Comparison of ENCODE assay signal across 11 cellular contexts in the genomic region with DNA sequence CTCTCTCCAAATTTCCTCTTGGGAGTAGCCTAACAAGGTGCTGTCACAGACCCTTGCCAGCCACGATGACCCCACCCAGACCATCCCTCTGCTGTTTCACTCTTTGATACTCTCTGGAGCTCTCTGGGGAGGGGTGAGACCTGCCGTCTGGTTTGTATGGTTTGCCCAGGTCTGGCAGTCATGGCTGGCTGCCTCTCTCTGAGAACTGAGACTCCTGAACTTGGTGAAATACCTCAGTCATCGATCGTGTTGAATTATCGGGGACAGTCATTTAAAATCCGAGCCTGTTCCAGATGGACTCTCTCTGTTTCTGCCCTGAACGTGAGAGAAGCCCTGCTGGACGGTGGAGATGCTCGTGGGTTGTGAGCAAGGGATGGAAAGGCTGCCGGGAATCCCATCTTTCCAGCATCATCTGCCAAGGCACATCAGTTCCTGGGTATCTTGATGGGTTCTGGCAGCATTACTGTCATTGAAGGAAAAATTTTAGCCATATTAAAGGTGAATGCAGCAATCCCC. TPM values are rescaled to one million over a fixed set of nuclear protein-coding genes. Genes with fewer than 3 reads are reported as not detected.
"Had no signal": no experiment of that assay in that cellular context is flagged by ENCODE, and none has a peak within 500 bp of the region (broad histone marks: within the 10 kb centered on the region; RNA-seq: fewer than 3 reads in every experiment).

No MANE protein-coding gene starts in this region.

RNA-seq across cellular contexts. Expression of a gene that starts 51.1 kb away (rescaled TPM):
- total RNA-seq: activated CD4-positive, alpha-beta memory T cell treated with anti-CD3 and anti-CD28 coated beads for 36 hours; activated CD4-positive, alpha-beta T cell treated with anti-CD3 and anti-CD28 coated beads, Interleukin-2, amount 10 ng/mL, durations not matched to agents 24 days and 14 days; activated CD8-positive, alpha-beta memory T cell treated with anti-CD3 and anti-CD28 coated beads for 36 hours; activated T-helper 1 cell treated with anti-CD3 and anti-CD28 coated beads, Interleukin-12 subunit alpha, Interleukin-12 subunit beta, Interleukin-2, Interleukin-4 antibody, amounts not matched to agents 30 ng/mL and 10 ng/mL and 1 ng/mL, durations not matched to agents 14 hours and 24 hours and 36 hours; astrocyte; endothelial cell of umbilical vein; fibroblast of villous mesenchyme; natural killer cell treated with Interleukin-12 subunit alpha and Interleukin-12 subunit beta and Interleukin-15 and Interleukin-18, amount 100 ng/mL, for 72 hours; osteoblast; right lobe of liver had no signal
- polyA plus RNA-seq: endothelial cell of umbilical vein, keratinocyte had no signal
